ENCODE assay signal across 1 cellular context in genomic region chr15:63015618-63016017, GRCh38.
TF ChIP-seq lines count a peak whose summit lies in the region.

No MANE protein-coding gene starts in this region.

TF ChIP-seq in HCT116, 20 proteins besides CTCF, POLR2A, EP300 and RAD21:
- TF ChIP-seq SP1 (IDR thresholded peaks at IDR 0.05; ENCODE audit: low read depth) = peak; percentile 50
- TF ChIP-seq YY1 (IDR thresholded peaks at IDR 0.05; ENCODE audit: extremely low read depth, insufficient replicate concordance, low read depth, low read length) = no peak
- TF ChIP-seq JUND (IDR thresholded peaks at IDR 0.05) = 0 out of 2 replicates have a peak, but pooled peaks have one; percentile 39
- TF ChIP-seq CBX3 (IDR thresholded peaks at IDR 0.05; ENCODE audit: low read depth) = no peak
- TF ChIP-seq FOSL1 (IDR thresholded peaks at IDR 0.05; ENCODE audit: low read depth) = peak; percentile 59
- no peak for TF ChIP-seq EZH2phosphoT487 (IDR thresholded peaks at IDR 0.05; ENCODE audit: borderline replicate concordance)
- no peak for TF ChIP-seq SIN3A (IDR thresholded peaks at IDR 0.05; ENCODE audit: low read depth)
- TF ChIP-seq, protein P1, sequence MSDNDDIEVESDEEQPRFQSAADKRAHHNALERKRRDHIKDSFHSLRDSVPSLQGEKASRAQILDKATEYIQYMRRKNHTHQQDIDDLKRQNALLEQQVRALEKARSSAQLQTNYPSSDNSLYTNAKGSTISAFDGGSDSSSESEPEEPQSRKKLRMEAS (IDR thresholded peaks at IDR 0.05) = no peak
- TF ChIP-seq TCF7L2 (IDR thresholded peaks at IDR 0.05; ENCODE audit: borderline replicate concordance, extremely low read depth, insufficient read depth, insufficient read length) = peak; percentile 12
- no peak for TF ChIP-seq ELF1 (IDR thresholded peaks at IDR 0.05; ENCODE audit: borderline replicate concordance, low read depth)
- TF ChIP-seq REST (IDR thresholded peaks at IDR 0.05; ENCODE audit: low read depth) = no peak
- no peak for TF ChIP-seq ZBTB33 (IDR thresholded peaks at IDR 0.05; ENCODE audit: extremely low read depth, insufficient replicate concordance, low read length)
- TF ChIP-seq POLR2AphosphoS5 (IDR thresholded peaks at IDR 0.05; ENCODE audit: low read depth, low read length) = no peak
- TF ChIP-seq ZNF274 (IDR thresholded peaks at IDR 0.05; ENCODE audit: low read depth, low read length) = no peak
- TF ChIP-seq CEBPB (IDR thresholded peaks at IDR 0.05; ENCODE audit: low read depth) = no peak
- no peak for TF ChIP-seq SRF (IDR thresholded peaks at IDR 0.05; ENCODE audit: low read depth)
- TF ChIP-seq EZH2 (IDR thresholded peaks at IDR 0.05) = no peak
- no peak for TF ChIP-seq EGR1 (IDR thresholded peaks at IDR 0.05; ENCODE audit: low read depth)
- TF ChIP-seq, protein P2, sequence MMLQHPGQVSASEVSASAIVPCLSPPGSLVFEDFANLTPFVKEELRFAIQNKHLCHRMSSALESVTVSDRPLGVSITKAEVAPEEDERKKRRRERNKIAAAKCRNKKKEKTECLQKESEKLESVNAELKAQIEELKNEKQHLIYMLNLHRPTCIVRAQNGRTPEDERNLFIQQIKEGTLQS (IDR thresholded peaks at IDR 0.05) = no peak
